In genomic region chr4:40046311-40046980, GRCh38 we compare ENCODE assay signal across 9 cellular contexts. TPM values are rescaled to one million over a fixed set of nuclear protein-coding genes. Genes with fewer than 3 reads are reported as not detected.
A peak's percentile ranks its signal among the peaks of the same experiment; 100 is the strongest.
DNase-seq lines count a peak whose midpoint lies in the region; ATAC-seq and TF ChIP-seq lines count a peak whose summit lies in the region.
"Had no signal": no experiment of that assay in that cellular context is flagged by ENCODE, and none has a peak within 500 bp of the region (broad histone marks: within the 10 kb centered on the region; RNA-seq: fewer than 3 reads in every experiment).

No MANE protein-coding gene starts in this region.

- H3K36me3 ChIP-seq in kidney epithelial cell (ENCODE audit: control insufficient read depth, insufficient read depth, low read length) = no peaks in the 10 kb centered on the region

- H3K4me3 ChIP-seq in kidney epithelial cell (ENCODE audit: low read depth, low read length) = no peak overlapping the region

- ATAC-seq in stimulated activated naive CD8-positive, alpha-beta T cell treated with anti-CD3 and anti-CD28 coated beads, Interleukin-15, amount 100 ng/mL, for 72 hours = peak; percentile 88
- ATAC-seq in GM21423 (IDR thresholded peaks at IDR 0.05; ENCODE audit: unreplicated experiment) (no peak), HG03342 (IDR thresholded peaks at IDR 0.05; ENCODE audit: unreplicated experiment) (no peak)
- ATAC-seq: naive thymus-derived CD4-positive, alpha-beta T cell had no signal

- H3K27ac Mint-ChIP-seq in activated T-helper 2 cell treated with anti-CD3 and anti-CD28 coated beads, Interferon-gamma antibody, Interleukin-2, Interleukin-4, amounts not matched to agents 10 μg/mL and 5 μg/mL and 100 μg/mL, durations not matched to agents 14 hours and 24 hours and 36 hours = peak overlapping the region; percentile 89
- H3K27ac Mint-ChIP-seq in stimulated activated naive CD8-positive, alpha-beta T cell treated with anti-CD3 and anti-CD28 coated beads, Interleukin-15, amount 100 ng/mL, for 72 hours = peak overlapping the region; percentile 15 to 82

- H3K4me3 Mint-ChIP-seq in activated T-helper 2 cell treated with anti-CD3 and anti-CD28 coated beads, Interferon-gamma antibody, Interleukin-2, Interleukin-4, amounts not matched to agents 10 μg/mL and 5 μg/mL and 100 μg/mL, durations not matched to agents 14 hours and 24 hours and 36 hours (ENCODE audit: low read depth) = no peak overlapping the region
- peak overlapping the region; percentile 8 to 36 for H3K4me3 Mint-ChIP-seq in stimulated activated naive CD8-positive, alpha-beta T cell treated with anti-CD3 and anti-CD28 coated beads, Interleukin-15, amount 100 ng/mL, for 72 hours

- no peaks in the 10 kb centered on the region for H3K27me3 ChIP-seq in kidney epithelial cell (ENCODE audit: control insufficient read depth, insufficient read depth, low read length)

- TF ChIP-seq CTCF in kidney epithelial cell (IDR thresholded peaks at IDR 0.05; ENCODE audit: insufficient read depth, low read length, poor library complexity, severe bottlenecking) = peak; percentile 4

- DNase-seq in activated CD8-positive, alpha-beta memory T cell treated with anti-CD3 and anti-CD28 coated beads for 24 hours = peak; percentile 56
- DNase-seq in activated CD8-positive, alpha-beta memory T cell treated with anti-CD3 and anti-CD28 coated beads, Interleukin-2, amount 50 U/mL, for 4 hours = no peak
- no peak for DNase-seq in activated T-helper 2 cell treated with anti-CD3 and anti-CD28 coated beads, Interferon-gamma antibody, Interleukin-2, Interleukin-4, amounts not matched to agents 10 μg/mL and 5 μg/mL and 100 μg/mL, durations not matched to agents 14 hours and 24 hours and 36 hours (ENCODE audit: low spot score)
- no peak for DNase-seq in kidney epithelial cell (ENCODE audit: low read depth)
- peak; percentile 20 to 43 for DNase-seq in stimulated activated naive CD8-positive, alpha-beta T cell treated with anti-CD3 and anti-CD28 coated beads, Interleukin-15, amount 100 ng/mL, for 72 hours
- DNase-seq in HK-2 (ENCODE audit: unreplicated experiment) = no peak

- H3K36me3 Mint-ChIP-seq in activated T-helper 2 cell treated with anti-CD3 and anti-CD28 coated beads, Interferon-gamma antibody, Interleukin-2, Interleukin-4, amounts not matched to agents 10 μg/mL and 5 μg/mL and 100 μg/mL, durations not matched to agents 14 hours and 24 hours and 36 hours (ENCODE audit: low read depth) = no peaks in the 10 kb centered on the region

- H3K4me1 Mint-ChIP-seq in activated T-helper 2 cell treated with anti-CD3 and anti-CD28 coated beads, Interferon-gamma antibody, Interleukin-2, Interleukin-4, amounts not matched to agents 10 μg/mL and 5 μg/mL and 100 μg/mL, durations not matched to agents 14 hours and 24 hours and 36 hours (ENCODE audit: low read depth) = peaks cover 11% of the 10 kb centered on the region
- peaks cover 13% of the 10 kb centered on the region for H3K4me1 Mint-ChIP-seq in stimulated activated naive CD8-positive, alpha-beta T cell treated with anti-CD3 and anti-CD28 coated beads, Interleukin-15, amount 100 ng/mL, for 72 hours

- intact Hi-C loops in activated T-helper 2 cell treated with anti-CD3 and anti-CD28 coated beads, Interferon-gamma antibody, Interleukin-2, Interleukin-4, amounts not matched to agents 10 μg/mL and 5 μg/mL and 100 μg/mL, durations not matched to agents 14 hours and 24 hours and 36 hours (cut with micrococcal nuclease) = loop anchor here (1.0 kb wide), 1 partner anchor 9 kb away; no protein-coding TSS in a partner anchor

- no peaks in the 10 kb centered on the region for H3K9me3 Mint-ChIP-seq in activated T-helper 2 cell treated with anti-CD3 and anti-CD28 coated beads, Interferon-gamma antibody, Interleukin-2, Interleukin-4, amounts not matched to agents 10 μg/mL and 5 μg/mL and 100 μg/mL, durations not matched to agents 14 hours and 24 hours and 36 hours
- H3K9me3 Mint-ChIP-seq in stimulated activated naive CD8-positive, alpha-beta T cell treated with anti-CD3 and anti-CD28 coated beads, Interleukin-15, amount 100 ng/mL, for 72 hours = no peaks in the 10 kb centered on the region
- H3K9me3 Mint-ChIP-seq: naive thymus-derived CD4-positive, alpha-beta T cell had no signal

- H3K27me3 Mint-ChIP-seq in activated T-helper 2 cell treated with anti-CD3 and anti-CD28 coated beads, Interferon-gamma antibody, Interleukin-2, Interleukin-4, amounts not matched to agents 10 μg/mL and 5 μg/mL and 100 μg/mL, durations not matched to agents 14 hours and 24 hours and 36 hours (ENCODE audit: low read depth) = no peaks in the 10 kb centered on the region
- no peaks in the 10 kb centered on the region for H3K27me3 Mint-ChIP-seq in stimulated activated naive CD8-positive, alpha-beta T cell treated with anti-CD3 and anti-CD28 coated beads, Interleukin-15, amount 100 ng/mL, for 72 hours
- H3K27me3 Mint-ChIP-seq: naive thymus-derived CD4-positive, alpha-beta T cell had no signal

RNA-seq across cellular contexts. Expression of gene N4BP2, which starts 10.2 kb away (rescaled TPM):
- 23.2 and 23.8 TPM in 2 replicates for total RNA-seq in activated T-helper 2 cell treated with anti-CD3 and anti-CD28 coated beads, Interferon-gamma antibody, Interleukin-2, Interleukin-4, amounts not matched to agents 10 μg/mL and 5 μg/mL and 100 μg/mL, durations not matched to agents 14 hours and 24 hours and 36 hours
- total RNA-seq in kidney epithelial cell = 11.9 and 13.7 TPM in 2 replicates

Comparison
In these comparisons a context has a peak if more than half of its experiments do, and no peak if none do; other contexts are left out.
1. DNase-seq: peak in activated CD8-positive, alpha-beta memory T cell treated with anti-CD3 and anti-CD28 coated beads for 24 hours (single experiment) and stimulated activated naive CD8-positive, alpha-beta T cell treated with anti-CD3 and anti-CD28 coated beads, Interleukin-15, amount 100 ng/mL, for 72 hours (2 of 2); none in activated CD8-positive, alpha-beta memory T cell treated with anti-CD3 and anti-CD28 coated beads, Interleukin-2, amount 50 U/mL, for 4 hours (single experiment), activated T-helper 2 cell treated with anti-CD3 and anti-CD28 coated beads, Interferon-gamma antibody, Interleukin-2, Interleukin-4, amounts not matched to agents 10 μg/mL and 5 μg/mL and 100 μg/mL, durations not matched to agents 14 hours and 24 hours and 36 hours (single experiment), kidney epithelial cell (single experiment) and HK-2 (single experiment).